ENCODE assay signal across 20 cellular contexts in genomic region chr4:153773236-153773690, GRCh38. TPM values are rescaled to one million over a fixed set of nuclear protein-coding genes. Genes with fewer than 3 reads are reported as not detected.
DNase-seq lines count a peak whose midpoint lies in the region; TF ChIP-seq lines count a peak whose summit lies in the region.
"Had no signal": no experiment of that assay in that cellular context is flagged by ENCODE, and none has a peak within 500 bp of the region (broad histone marks: within the 10 kb centered on the region; RNA-seq: fewer than 3 reads in every experiment).

No MANE protein-coding gene starts in this region.

- no peak overlapping the region for H3K4me2 ChIP-seq in mammary epithelial cell (ENCODE audit: insufficient read depth, low read depth, low read length)
- H3K4me2 ChIP-seq: A549 had no signal

- no peaks in the 10 kb centered on the region for H3K79me2 ChIP-seq in mammary epithelial cell (ENCODE audit: insufficient read depth, low read length)

- in situ Hi-C loops in mammary epithelial cell (cut with MboI; ENCODE audit: low sequenced_read_pairs in 2 of 2) = no loop called here
- in situ Hi-C loops in SK-MEL-5 (cut with HindIII; ENCODE audit: low pct_unique_long_range_greater_than_20kb, low sequenced_read_pairs) = no loop called here

- H3K9ac ChIP-seq in mammary epithelial cell (ENCODE audit: insufficient read depth, low read length) (no peak overlapping the region), endodermal cell (ENCODE audit: extremely low read depth, low read length, poor library complexity, severe bottlenecking) (no peak overlapping the region)

- H3K9me3 Mint-ChIP-seq in MCF 10A (ENCODE audit: unreplicated experiment) (no peaks in the 10 kb centered on the region), endodermal cell (peaks cover 10% of the 10 kb centered on the region)
- H3K9me3 Mint-ChIP-seq in T-helper 2 cell treated with Interferon-gamma antibody and Interleukin-4, amounts not matched to agents 5 μg/mL and 100 μg/mL, for 36 hours = peaks cover under 1% of the 10 kb centered on the region
- H3K9me3 Mint-ChIP-seq: HFFc6 had no signal

- TF ChIP-seq CTCF in MCF 10A (IDR thresholded peaks at IDR 0.05; ENCODE audit: unreplicated experiment) = no peak
- TF ChIP-seq CTCF in mammary epithelial cell (conservative IDR thresholded peaks at IDR 0.05 in 1 of 2, IDR thresholded peaks at IDR 0.05 in 1 of 2; ENCODE audit: extremely low read depth in 1 of 2, insufficient read depth in 1 of 2, low read depth in 1 of 2, low read length in 2 of 2) = no peak
- TF ChIP-seq CTCF in endodermal cell (conservative IDR thresholded peaks at IDR 0.05) = peak; percentile 58
- no peak for TF ChIP-seq CTCF in dorsolateral prefrontal cortex (IDR thresholded peaks at IDR 0.05 in 54 of 56, conservative IDR thresholded peaks at IDR 0.05 in 2 of 56; ENCODE audit: low read depth in 1 of 56, partially characterized antibody in 56 of 56)

- POLR2A ChIA-PET in MCF 10A (lab: Yijun Ruan, JAX) = no interaction called here

- DNase-seq in MCF 10A (ENCODE audit: unreplicated experiment) (peak; percentile 26), mammary epithelial cell (no peak), SK-MEL-5 (ENCODE audit: low read depth, low spot score) (peak; percentile 24), endodermal cell (peak; percentile 80), SW 1271 (lab: John Stamatoyannopoulos, UW) (no peak), dorsolateral prefrontal cortex (no peak)
- DNase-seq in T-helper 2 cell treated with Interferon-gamma antibody and Interleukin-4, amounts not matched to agents 5 μg/mL and 100 μg/mL, for 36 hours (ENCODE audit: low spot score) = no peak
- DNase-seq in activated naive CD4-positive, alpha-beta T cell (lab: John Stamatoyannopoulos, UW) = no peak
- DNase-seq: activated CD8-positive, alpha-beta T cell treated with anti-CD3 and anti-CD28 coated beads, Interleukin-2, amount 10 ng/mL, durations not matched to agents 7 days and 5 days; aorta; foreskin melanocyte; HFFc6; midbrain; NCI-H1417 treated with DMSO at 0.1 percent for 48 hours; NCI-H510A; occipital lobe had no signal

- no peaks in the 10 kb centered on the region for H3K27me3 ChIP-seq in mammary epithelial cell (ENCODE audit: insufficient read depth, low read length)
- no peaks in the 10 kb centered on the region for H3K27me3 ChIP-seq in endodermal cell (ENCODE audit: control insufficient read depth, insufficient read depth, low read length, poor library complexity, severe bottlenecking)
- peaks cover 0 to 3% (median 0%) of the 10 kb centered on the region in 45 donors for H3K27me3 ChIP-seq in dorsolateral prefrontal cortex

- H3K36me3 Mint-ChIP-seq in MCF 10A (ENCODE audit: insufficient read depth, unreplicated experiment) = no peaks in the 10 kb centered on the region
- no peaks in the 10 kb centered on the region for H3K36me3 Mint-ChIP-seq in endodermal cell (ENCODE audit: low read depth)
- H3K36me3 Mint-ChIP-seq in T-helper 2 cell treated with Interferon-gamma antibody and Interleukin-4, amounts not matched to agents 5 μg/mL and 100 μg/mL, for 36 hours (ENCODE audit: low read depth) = no peaks in the 10 kb centered on the region

- H3K4me3 ChIP-seq in mammary epithelial cell (replicated peaks in 1 of 3; ENCODE audit: insufficient read depth in 1 of 3, low read depth in 2 of 3, low read length in 3 of 3) (no peak overlapping the region), endodermal cell (ENCODE audit: low read length) (no peak overlapping the region), dorsolateral prefrontal cortex (no peak overlapping the region)
- H3K4me3 ChIP-seq: A549 had no signal

- 76% methylated on average over 2 of the region's 2 CpGs for WGBS in mammary epithelial cell (ENCODE audit: low coverage, missing lambda C conversion rate)
- WGBS in endodermal cell (ENCODE audit: insufficient coverage in 1 of 2, insufficient read length in 1 of 2), 2 experiments = 67 to 69% methylated on average over 2 of the region's 2 CpGs

- no TSS peak for BruUV-seq in MCF 10A (replicated peaks; lab: Mats Ljungman, UMichigan)
- BruUV-seq in mammary epithelial cell (replicated peaks; lab: Mats Ljungman, UMichigan) = no TSS peak

- no peaks in the 10 kb centered on the region for H4K20me1 ChIP-seq in mammary epithelial cell (ENCODE audit: insufficient read depth, low read length)

- H3K27ac Mint-ChIP-seq in MCF 10A (ENCODE audit: low read depth, unreplicated experiment) (no peak overlapping the region), endodermal cell (no peak overlapping the region)
- no peak overlapping the region for H3K27ac Mint-ChIP-seq in T-helper 2 cell treated with Interferon-gamma antibody and Interleukin-4, amounts not matched to agents 5 μg/mL and 100 μg/mL, for 36 hours
- H3K27ac Mint-ChIP-seq: activated CD8-positive, alpha-beta T cell treated with anti-CD3 and anti-CD28 coated beads, Interleukin-2, amount 10 ng/mL, durations not matched to agents 7 days and 5 days; activated T-helper 17 cell treated with anti-CD3 and anti-CD28 coated beads, Interleukin-2, amount 50 U/mL, for 72 hours; HFFc6 had no signal

- no peaks in the 10 kb centered on the region for H3K36me3 ChIP-seq in mammary epithelial cell (ENCODE audit: insufficient read depth, low read length)
- H3K36me3 ChIP-seq in endodermal cell (ENCODE audit: control insufficient read depth, insufficient read depth, low read length) = no peaks in the 10 kb centered on the region

- intact Hi-C loops in MCF 10A (cut with micrococcal nuclease) = no loop called here
- intact Hi-C loops in mammary epithelial cell (cut with micrococcal nuclease) = no loop called here
- intact Hi-C loops in dorsolateral prefrontal cortex (cut with DNase I) = no loop called here

- H3K27me3 Mint-ChIP-seq in MCF 10A (ENCODE audit: insufficient read depth, unreplicated experiment) (no peaks in the 10 kb centered on the region), endodermal cell (ENCODE audit: insufficient read depth) (no peaks in the 10 kb centered on the region)
- peaks cover 46% of the 10 kb centered on the region for H3K27me3 Mint-ChIP-seq in T-helper 2 cell treated with Interferon-gamma antibody and Interleukin-4, amounts not matched to agents 5 μg/mL and 100 μg/mL, for 36 hours (ENCODE audit: low read depth)

- CTCF ChIA-PET in MCF 10A (lab: Yijun Ruan, JAX) = interaction anchor here (0.8 kb wide), 1 partner anchor 728 kb away, joined by 5 read pairs; no protein-coding TSS in a partner anchor
- CTCF ChIA-PET in mammary epithelial cell (lab: Charles Lee; ENCODE audit: low non-redundant PET) = no interaction called here

- H3K4me1 ChIP-seq in mammary epithelial cell (ENCODE audit: insufficient read depth, low read length) (no peaks in the 10 kb centered on the region), endodermal cell (ENCODE audit: control insufficient read depth, insufficient read depth, low read length) (no peaks in the 10 kb centered on the region)
- H3K4me1 ChIP-seq: A549 had no signal

- H3K4me3 Mint-ChIP-seq in MCF 10A (ENCODE audit: unreplicated experiment) (no peak overlapping the region), endodermal cell (no peak overlapping the region)
- no peak overlapping the region for H3K4me3 Mint-ChIP-seq in T-helper 2 cell treated with Interferon-gamma antibody and Interleukin-4, amounts not matched to agents 5 μg/mL and 100 μg/mL, for 36 hours
- H3K4me3 Mint-ChIP-seq: activated CD8-positive, alpha-beta T cell treated with anti-CD3 and anti-CD28 coated beads, Interleukin-2, amount 10 ng/mL, durations not matched to agents 7 days and 5 days; activated T-helper 17 cell treated with anti-CD3 and anti-CD28 coated beads, Interleukin-2, amount 50 U/mL, for 72 hours; HFFc6 had no signal

- H3K4me1 Mint-ChIP-seq in MCF 10A (ENCODE audit: insufficient read depth, unreplicated experiment) = peaks cover 10% of the 10 kb centered on the region
- H3K4me1 Mint-ChIP-seq in endodermal cell = no peaks in the 10 kb centered on the region
- H3K4me1 Mint-ChIP-seq in T-helper 2 cell treated with Interferon-gamma antibody and Interleukin-4, amounts not matched to agents 5 μg/mL and 100 μg/mL, for 36 hours (ENCODE audit: low read depth) = no peaks in the 10 kb centered on the region
- H3K4me1 Mint-ChIP-seq: activated T-helper 17 cell treated with anti-CD3 and anti-CD28 coated beads, Interleukin-2, amount 50 U/mL, for 72 hours had no signal

- dilution Hi-C loops in mammary epithelial cell (cut with HindIII; ENCODE audit: low sequenced_read_pairs) = no loop called here

- H3K27ac ChIP-seq in mammary epithelial cell (ENCODE audit: insufficient read depth, low read depth, low read length) (no peak overlapping the region), endodermal cell (ENCODE audit: low read depth, low read length) (no peak overlapping the region), dorsolateral prefrontal cortex (no peak overlapping the region)
- H3K27ac ChIP-seq: A549, RWPE1 had no signal

- H2AFZ ChIP-seq in mammary epithelial cell (ENCODE audit: low read depth, low read length) = no peak overlapping the region

- H3K9me3 ChIP-seq in mammary epithelial cell (replicated peaks; ENCODE audit: insufficient read depth, low read length) = no peaks in the 10 kb centered on the region
- H3K9me3 ChIP-seq in endodermal cell (ENCODE audit: control insufficient read depth, low read length) = no peaks in the 10 kb centered on the region
- H3K9me3 ChIP-seq: A549 had no signal

RNA-seq across cellular contexts. Expression of gene RNF175, which starts 13.4 kb away (rescaled TPM):
- total RNA-seq in MCF 10A (2022) = 0.42 and 0.66 TPM in 2 replicates
- 1 to 10 TPM in 1 of 2 donors, under 1 TPM in 1; 0.31 to 4.7 TPM for total RNA-seq in mammary epithelial cell
- 1.4 TPM for polyA plus RNA-seq in mammary epithelial cell
- polyA minus RNA-seq in mammary epithelial cell = not detected
- total RNA-seq in SK-MEL-5 (2014; rRNA removed; shearing (Covaris generic)) = 0.83 and 0.90 TPM in 2 replicates
- polyA plus RNA-seq in SK-MEL-5 (2015; cell fraction: cytosol; rRNA removed) = 0.20 and 1.2 TPM in 2 replicates
- 0.18 and 0.39 TPM in 2 replicates for polyA plus RNA-seq in SK-MEL-5 (2015; cell fraction: nucleus; rRNA removed)
- 1 to 10 TPM; 1.7 to 4.2 TPM for total RNA-seq in endodermal cell
- polyA plus RNA-seq in endodermal cell (2013, experiment 1 of 2) = 22.5 TPM
- 20.8 TPM for polyA plus RNA-seq in endodermal cell (2013, experiment 2 of 2)
- 10 to 100 TPM in 119 of 120 experiments, 1 to 10 TPM in 1; 8.7 to 46.5 (median 29.8) TPM for total RNA-seq in dorsolateral prefrontal cortex
- total RNA-seq: activated CD8-positive, alpha-beta T cell treated with anti-CD3 and anti-CD28 coated beads, Interleukin-2, amount 10 ng/mL, durations not matched to agents 7 days and 5 days; HFFc6; skeletal muscle tissue had no signal
- polyA plus RNA-seq: A549 had no signal

RNA-seq across cellular contexts. Expression of gene SFRP2, which starts 15.6 kb away (rescaled TPM):
- not detected in 2 replicates for total RNA-seq in MCF 10A (2022)
- total RNA-seq in mammary epithelial cell = not detected
- 0.02 TPM for polyA plus RNA-seq in mammary epithelial cell
- polyA minus RNA-seq in mammary epithelial cell = not detected
- total RNA-seq in SK-MEL-5 (2014; rRNA removed; shearing (Covaris generic)) = not detected in 2 replicates
- not detected in 2 replicates for polyA plus RNA-seq in SK-MEL-5 (2015; cell fraction: cytosol; rRNA removed)
- not detected in 2 replicates for polyA plus RNA-seq in SK-MEL-5 (2015; cell fraction: nucleus; rRNA removed)
- total RNA-seq in endodermal cell = 10 to 100 TPM in 1 of 2 donors, 1 to 10 TPM in 1; 5.3 to 69.1 TPM
- polyA plus RNA-seq in endodermal cell (2013, experiment 1 of 2) = 190 TPM
- 146 TPM for polyA plus RNA-seq in endodermal cell (2013, experiment 2 of 2)
- total RNA-seq in dorsolateral prefrontal cortex = 10 to 100 TPM in 51 of 120 experiments, 1 to 10 TPM in 69; 1.9 to 28.8 (median 9.3) TPM
- total RNA-seq: activated CD8-positive, alpha-beta T cell treated with anti-CD3 and anti-CD28 coated beads, Interleukin-2, amount 10 ng/mL, durations not matched to agents 7 days and 5 days; activated T-helper 17 cell treated with anti-CD3 and anti-CD28 coated beads, Interleukin-2, amount 50 U/mL, for 72 hours; HFFc6 had no signal
- polyA plus RNA-seq: A549 had no signal

Comparison
In these comparisons a context has a peak if more than half of its experiments do, and no peak if none do; other contexts are left out.
1. DNase-seq: peak in MCF 10A (single experiment), SK-MEL-5 (single experiment) and endodermal cell (single experiment); none in mammary epithelial cell (single experiment), T-helper 2 cell treated with Interferon-gamma antibody and Interleukin-4, amounts not matched to agents 5 μg/mL and 100 μg/mL, for 36 hours (single experiment), SW 1271 (0 of 2), dorsolateral prefrontal cortex (0 of 10) and activated naive CD4-positive, alpha-beta T cell (0 of 4).